12 cellular contexts compared by ENCODE assay signal in genomic region chr1:190754769-190755168, GRCh38.
A peak's percentile ranks its signal among the peaks of the same experiment; 100 is the strongest.
DNase-seq lines count a peak whose midpoint lies in the region; FAIRE-seq and TF ChIP-seq lines count a peak whose summit lies in the region.
"Had no signal": no experiment of that assay in that cellular context is flagged by ENCODE, and none has a peak within 500 bp of the region (broad histone marks: within the 10 kb centered on the region; RNA-seq: fewer than 3 reads in every experiment).

No MANE protein-coding gene starts in this region.

- H3K4me1 ChIP-seq in mammary epithelial cell (ENCODE audit: insufficient read depth, low read length) (no peaks in the 10 kb centered on the region), small intestine (ENCODE audit: control insufficient read depth in 2 of 2, insufficient read depth in 1 of 2, low read depth in 1 of 2, low read length in 1 of 2) (no peaks in the 10 kb centered on the region), neural progenitor cell (no peaks in the 10 kb centered on the region)
- H3K4me1 ChIP-seq: left lung had no signal

- CTCF ChIA-PET in mammary epithelial cell (lab: Charles Lee; ENCODE audit: low non-redundant PET): no interaction called here
- CTCF ChIA-PET in activated CD4-positive, alpha-beta memory T cell treated with anti-CD3 and anti-CD28 coated beads, Interleukin-2, amount 10 ng/mL, durations not matched to agents 7 days and 5 days (lab: Charles Lee): no interaction called here

- H3K9me3 Mint-ChIP-seq in activated CD4-positive, alpha-beta memory T cell treated with anti-CD3 and anti-CD28 coated beads, Interleukin-2, amount 10 ng/mL, durations not matched to agents 7 days and 5 days: peaks cover 5% of the 10 kb centered on the region
- no peaks in the 10 kb centered on the region for H3K9me3 Mint-ChIP-seq in neural progenitor cell
- H3K9me3 Mint-ChIP-seq: stimulated activated naive CD8-positive, alpha-beta T cell treated with anti-CD3 and anti-CD28 coated beads, Interleukin-15, Interleukin-2, amounts not matched to agents 100 ng/mL and 50 ng/mL, for 24 hours had no signal

- H3K27ac ChIP-seq in mammary epithelial cell (ENCODE audit: insufficient read depth, low read depth, low read length) (no peak overlapping the region), small intestine (ENCODE audit: low read depth in 1 of 2, low read length in 1 of 2) (no peak overlapping the region), neural progenitor cell (no peak overlapping the region)
- H3K27ac ChIP-seq: left lung had no signal

- H3K36me3 ChIP-seq in mammary epithelial cell (ENCODE audit: insufficient read depth, low read length): no peaks in the 10 kb centered on the region
- H3K36me3 ChIP-seq in small intestine (ENCODE audit: control insufficient read depth in 2 of 2, insufficient read depth in 2 of 2, low read length in 2 of 2): no peaks in the 10 kb centered on the region
- H3K36me3 ChIP-seq in neural progenitor cell: no peaks in the 10 kb centered on the region
- H3K36me3 ChIP-seq: left lung had no signal

- POLR2A ChIA-PET in activated CD4-positive, alpha-beta memory T cell treated with anti-CD3 and anti-CD28 coated beads, Interleukin-2, amount 10 ng/mL, durations not matched to agents 7 days and 5 days (lab: Charles Lee): no interaction called here

- H3K36me3 Mint-ChIP-seq in activated CD4-positive, alpha-beta memory T cell treated with anti-CD3 and anti-CD28 coated beads, Interleukin-2, amount 10 ng/mL, durations not matched to agents 7 days and 5 days (ENCODE audit: low read depth): no peaks in the 10 kb centered on the region
- H3K36me3 Mint-ChIP-seq in neural progenitor cell: no peaks in the 10 kb centered on the region

- H3K9me3 ChIP-seq in mammary epithelial cell (replicated peaks; ENCODE audit: insufficient read depth, low read length): no peaks in the 10 kb centered on the region
- no peaks in the 10 kb centered on the region for H3K9me3 ChIP-seq in small intestine (ENCODE audit: control insufficient read depth, low read depth)
- H3K9me3 ChIP-seq in neural progenitor cell (ENCODE audit: low read depth): no peaks in the 10 kb centered on the region
- H3K9me3 ChIP-seq: left lung had no signal

- H3K4me3 Mint-ChIP-seq in activated CD4-positive, alpha-beta memory T cell treated with anti-CD3 and anti-CD28 coated beads, Interleukin-2, amount 10 ng/mL, durations not matched to agents 7 days and 5 days: no peak overlapping the region
- no peak overlapping the region for H3K4me3 Mint-ChIP-seq in neural progenitor cell
- H3K4me3 Mint-ChIP-seq: stimulated activated naive CD8-positive, alpha-beta T cell treated with anti-CD3 and anti-CD28 coated beads, Interleukin-15, Interleukin-2, amounts not matched to agents 100 ng/mL and 50 ng/mL, for 24 hours had no signal

- DNase-seq in SIG-M5 treated with dmso at 0.1 percent for 504 hours (lab: John Stamatoyannopoulos, UW; ENCODE audit: unreplicated experiment) (peak; percentile 80), SIG-M5 (lab: John Stamatoyannopoulos, UW) (no peak), NCI-H446 (lab: John Stamatoyannopoulos, UW) (peak; percentile 64 to 85), mammary epithelial cell (peak; percentile 9), small intestine (peak; percentile 34), neural progenitor cell (ENCODE audit: low spot score) (no peak)
- DNase-seq in activated effector memory CD4-positive, alpha-beta T cell treated with anti-CD3 and anti-CD28 coated beads, Interleukin-2, amount 50 U/mL, for 16 hours: no peak
- DNase-seq in activated CD4-positive, alpha-beta memory T cell treated with anti-CD3 and anti-CD28 coated beads, Interleukin-2, amount 10 ng/mL, durations not matched to agents 7 days and 5 days: no peak
- DNase-seq: activated CD4-positive, alpha-beta T cell treated with anti-CD3 and anti-CD28 coated beads, Interleukin-2, amount 50 U/mL, for 4 hours; left lung had no signal

- in situ Hi-C loops in mammary epithelial cell (cut with MboI; ENCODE audit: low sequenced_read_pairs in 2 of 2): no loop called here

- H3K27me3 Mint-ChIP-seq in activated CD4-positive, alpha-beta memory T cell treated with anti-CD3 and anti-CD28 coated beads, Interleukin-2, amount 10 ng/mL, durations not matched to agents 7 days and 5 days: no peaks in the 10 kb centered on the region
- H3K27me3 Mint-ChIP-seq in neural progenitor cell (ENCODE audit: insufficient read depth, low read depth): no peaks in the 10 kb centered on the region
- H3K27me3 Mint-ChIP-seq: stimulated activated naive CD8-positive, alpha-beta T cell treated with anti-CD3 and anti-CD28 coated beads, Interleukin-15, Interleukin-2, amounts not matched to agents 100 ng/mL and 50 ng/mL, for 24 hours had no signal

- no TSS peak for BruUV-seq in mammary epithelial cell (replicated peaks; lab: Mats Ljungman, UMichigan)

- H2AFZ ChIP-seq in mammary epithelial cell (ENCODE audit: low read depth, low read length): no peak overlapping the region
- H2AFZ ChIP-seq in neural progenitor cell (replicated peaks): no peak overlapping the region

- dilution Hi-C loops in mammary epithelial cell (cut with HindIII; ENCODE audit: low sequenced_read_pairs): no loop called here

- intact Hi-C loops in mammary epithelial cell (cut with micrococcal nuclease): no loop called here

- WGBS in mammary epithelial cell (ENCODE audit: low coverage, missing lambda C conversion rate): 0% methylated on average over 1 of the region's 1 CpG
- WGBS in small intestine, 3 donors: 2 to 15% (median 11%) methylated on average over 1 of the region's 1 CpG

- no peak overlapping the region for H3K4me3 ChIP-seq in mammary epithelial cell (replicated peaks in 1 of 3; ENCODE audit: insufficient read depth in 1 of 3, low read depth in 2 of 3, low read length in 3 of 3)
- H3K4me3 ChIP-seq in small intestine (ENCODE audit: low read depth in 1 of 2, low read length in 2 of 2): no peak overlapping the region
- H3K4me3 ChIP-seq in neural progenitor cell: no peak overlapping the region
- H3K4me3 ChIP-seq: left lung had no signal

- H3K27me3 ChIP-seq in mammary epithelial cell (ENCODE audit: insufficient read depth, low read length) (no peaks in the 10 kb centered on the region), small intestine (ENCODE audit: control insufficient read depth in 2 of 2, insufficient read depth in 2 of 2, low read length in 2 of 2) (no peaks in the 10 kb centered on the region), neural progenitor cell (no peaks in the 10 kb centered on the region)
- H3K27me3 ChIP-seq: left lung had no signal

- no peaks in the 10 kb centered on the region for H3K79me2 ChIP-seq in mammary epithelial cell (ENCODE audit: insufficient read depth, low read length)
- no peaks in the 10 kb centered on the region for H3K79me2 ChIP-seq in neural progenitor cell (ENCODE audit: low read depth)

- H4K20me1 ChIP-seq in mammary epithelial cell (ENCODE audit: insufficient read depth, low read length) (no peaks in the 10 kb centered on the region), neural progenitor cell (ENCODE audit: low read depth) (no peaks in the 10 kb centered on the region)

- no peak overlapping the region for H3K4me2 ChIP-seq in mammary epithelial cell (ENCODE audit: insufficient read depth, low read depth, low read length)
- no peak overlapping the region for H3K4me2 ChIP-seq in neural progenitor cell

- no peak overlapping the region for H3K27ac Mint-ChIP-seq in activated CD4-positive, alpha-beta memory T cell treated with anti-CD3 and anti-CD28 coated beads, Interleukin-2, amount 10 ng/mL, durations not matched to agents 7 days and 5 days
- no peak overlapping the region for H3K27ac Mint-ChIP-seq in neural progenitor cell
- H3K27ac Mint-ChIP-seq: stimulated activated naive CD8-positive, alpha-beta T cell treated with anti-CD3 and anti-CD28 coated beads, Interleukin-15, Interleukin-2, amounts not matched to agents 100 ng/mL and 50 ng/mL, for 24 hours had no signal

- H3K9ac ChIP-seq in mammary epithelial cell (ENCODE audit: insufficient read depth, low read length) (no peak overlapping the region), neural progenitor cell (no peak overlapping the region)

- TF ChIP-seq CTCF in mammary epithelial cell (conservative IDR thresholded peaks at IDR 0.05 in 1 of 2, IDR thresholded peaks at IDR 0.05 in 1 of 2; ENCODE audit: extremely low read depth in 1 of 2, insufficient read depth in 1 of 2, low read depth in 1 of 2, low read length in 2 of 2): peak; percentile 12 to 33
- TF ChIP-seq CTCF in neural progenitor cell (IDR thresholded peaks at IDR 0.05): no peak

- H3K4me1 Mint-ChIP-seq in activated CD4-positive, alpha-beta memory T cell treated with anti-CD3 and anti-CD28 coated beads, Interleukin-2, amount 10 ng/mL, durations not matched to agents 7 days and 5 days: no peaks in the 10 kb centered on the region
- no peaks in the 10 kb centered on the region for H3K4me1 Mint-ChIP-seq in neural progenitor cell

- FAIRE-seq in small intestine (lab: Jason Lieb, UNC): no peak
- FAIRE-seq: colon had no signal

- H3F3A ChIP-seq in neural progenitor cell (ENCODE audit: low read depth): no peaks in the 10 kb centered on the region

Comparison
In these comparisons a context has a peak if more than half of its experiments do, and no peak if none do; other contexts are left out.
1. DNase-seq: peak in SIG-M5 treated with dmso at 0.1 percent for 504 hours (single experiment), NCI-H446 (2 of 2), mammary epithelial cell (single experiment) and small intestine (single experiment); none in SIG-M5 (single experiment), activated effector memory CD4-positive, alpha-beta T cell treated with anti-CD3 and anti-CD28 coated beads, Interleukin-2, amount 50 U/mL, for 16 hours (single experiment), activated CD4-positive, alpha-beta memory T cell treated with anti-CD3 and anti-CD28 coated beads, Interleukin-2, amount 10 ng/mL, durations not matched to agents 7 days and 5 days (single experiment) and neural progenitor cell (single experiment).